Comparison of ENCODE assay signal across 17 cellular contexts in genomic region chr9:127104465-127105311, GRCh38. TPM values are rescaled to one million over a fixed set of nuclear protein-coding genes. Genes with fewer than 3 reads are reported as not detected.
DNase-seq lines count a peak whose midpoint lies in the region; ATAC-seq, FAIRE-seq and TF ChIP-seq lines count a peak whose summit lies in the region.
"Had no signal": no experiment of that assay in that cellular context is flagged by ENCODE, and none has a peak within 500 bp of the region (broad histone marks: within the 10 kb centered on the region; RNA-seq: fewer than 3 reads in every experiment).

No MANE protein-coding gene starts in this region.

- no peak overlapping the region for H3K4me3 Mint-ChIP-seq in GM23338
- no peak overlapping the region for H3K4me3 Mint-ChIP-seq in WTC11

- POLR2A ChIA-PET in WTC11 (lab: Charles Lee): interaction anchor here (1.1 kb wide), 1 partner anchor 18 kb away, joined by 3 read pairs; no protein-coding TSS in a partner anchor

- intact Hi-C loops in cardiac septum (cut with DNase I): no loop called here
- intact Hi-C loops in sigmoid colon (cut with DNase I): loop anchor here (5.0 kb wide), 2 partner anchors 82 to 83 kb away; no protein-coding TSS in a partner anchor
- intact Hi-C loops in kidney (cut with DNase I): no loop called here

- ATAC-seq in GM23338: no peak
- peak; percentile 47; the same call in 1 of the 2 replicates for ATAC-seq in WTC11
- ATAC-seq in HG03095 (IDR thresholded peaks at IDR 0.05; ENCODE audit: unreplicated experiment): no peak
- ATAC-seq: GM12878 had no signal

- H3K27ac ChIP-seq in GM23338 (ENCODE audit: low read depth): no peak overlapping the region
- peak overlapping the region in 3 of 4 donors; percentile 74 to 95 (median 87) for H3K27ac ChIP-seq in sigmoid colon
- no peak overlapping the region for H3K27ac ChIP-seq in kidney (ENCODE audit: low read depth in 2 of 2, low read length in 2 of 2)
- H3K27ac ChIP-seq: C4-2B, ovary, thoracic aorta had no signal

- no peak overlapping the region for H3K4me2 ChIP-seq in GM23338

- H3K9me3 ChIP-seq in sigmoid colon (no peaks in the 10 kb centered on the region), kidney (ENCODE audit: control insufficient read depth in 1 of 2, low read length in 2 of 2) (no peaks in the 10 kb centered on the region)
- H3K9me3 ChIP-seq: ovary, thoracic aorta had no signal

- WGBS in sigmoid colon, 2 donors: 96% methylated on average over 7 of the region's 7 CpGs

- H3K27ac Mint-ChIP-seq in GM23338 (no peak overlapping the region), WTC11 (no peak overlapping the region)

- no peak for TF ChIP-seq EP300 in sigmoid colon (IDR thresholded peaks at IDR 0.05)

- CTCF ChIA-PET in WTC11 (lab: Charles Lee): interaction anchor here (0.9 kb wide), 1 partner anchor 9 kb away, joined by 3 read pairs; no protein-coding TSS in a partner anchor

- H3K36me3 ChIP-seq in GM23338 (ENCODE audit: insufficient read depth): no peaks in the 10 kb centered on the region
- H3K36me3 ChIP-seq in sigmoid colon: peaks cover 0 to 41% (median 0%) of the 10 kb centered on the region in 4 donors
- no peaks in the 10 kb centered on the region for H3K36me3 ChIP-seq in kidney (ENCODE audit: control insufficient read depth in 1 of 2, insufficient read depth in 2 of 2, low read length in 2 of 2)
- H3K36me3 ChIP-seq: ovary, thoracic aorta had no signal

- DNase-seq in GM23338 (ENCODE audit: low spot score) (peak; percentile 16), WTC11 (ENCODE audit: low spot score) (no peak), cardiac septum (ENCODE audit: low spot score) (peak; percentile 85), sigmoid colon (no peak), kidney (no peak), NCI-H2196 treated with DMSO at 0.1 percent for 48 hours (lab: John Stamatoyannopoulos, UW; ENCODE audit: unreplicated experiment) (no peak)
- DNase-seq: activated effector memory CD4-positive, alpha-beta T cell treated with Interleukin-2 at 50 U/mL for 16 hours; EL; NCI-H345; OCI-M1; ovary had no signal

- H3K27me3 ChIP-seq in GM23338 (ENCODE audit: insufficient read depth) (no peaks in the 10 kb centered on the region), sigmoid colon (no peaks in the 10 kb centered on the region)
- H3K27me3 ChIP-seq: ovary had no signal

- H3K4me1 ChIP-seq in GM23338 (ENCODE audit: insufficient read depth) (no peaks in the 10 kb centered on the region), sigmoid colon (peaks cover 0 to 100% (median 94%) of the 10 kb centered on the region in 4 donors), kidney (ENCODE audit: control insufficient read depth in 1 of 2, insufficient read depth in 1 of 2, low read depth in 1 of 2, low read length in 2 of 2) (peaks cover 0 to 5% of the 10 kb centered on the region in 2 donors)

- TF ChIP-seq POLR2A in sigmoid colon (IDR thresholded peaks at IDR 0.05): no peak

- H3K4me1 Mint-ChIP-seq in GM23338 (no peaks in the 10 kb centered on the region; the same call in 1 of the 3 replicates), WTC11 (no peaks in the 10 kb centered on the region; the same call in 1 of the 2 replicates)

- H3K9me2 ChIP-seq in GM23338 (ENCODE audit: insufficient read depth): no peaks in the 10 kb centered on the region

- FAIRE-seq in kidney (lab: Jason Lieb, UNC): no peak
- FAIRE-seq: astrocyte, GM12878 had no signal

- no peak overlapping the region for H3K9ac ChIP-seq in kidney (ENCODE audit: low read length in 2 of 2)

- H3K36me3 Mint-ChIP-seq in GM23338 (ENCODE audit: low read depth) (peaks cover 7% of the 10 kb centered on the region; the same call in 2 of the 3 replicates), WTC11 (no peaks in the 10 kb centered on the region)

- H3K27me3 Mint-ChIP-seq in GM23338 (ENCODE audit: insufficient read depth, low read depth, poor library complexity) (no peaks in the 10 kb centered on the region), WTC11 (ENCODE audit: low read depth) (no peaks in the 10 kb centered on the region)

- H3F3A ChIP-seq in GM23338 (replicated peaks; ENCODE audit: low read depth): no peaks in the 10 kb centered on the region

- no peak for TF ChIP-seq CTCF in GM23338 (conservative IDR thresholded peaks at IDR 0.05; ENCODE audit: low read depth in 2 of 2)
- TF ChIP-seq CTCF in WTC11 (IDR thresholded peaks at IDR 0.05): no peak
- no peak for TF ChIP-seq CTCF in sigmoid colon (IDR thresholded peaks at IDR 0.05)
- no peak for TF ChIP-seq CTCF in kidney (IDR thresholded peaks at IDR 0.05; ENCODE audit: borderline replicate concordance, extremely low read depth, insufficient read depth)

- H3K79me2 ChIP-seq in GM23338 (replicated peaks; ENCODE audit: insufficient read depth): no peaks in the 10 kb centered on the region

- H3K4me3 ChIP-seq in GM23338: no peak overlapping the region
- no peak overlapping the region for H3K4me3 ChIP-seq in sigmoid colon
- no peak overlapping the region for H3K4me3 ChIP-seq in kidney (ENCODE audit: low read length in 2 of 2)
- H3K4me3 ChIP-seq: GM12878, ovary, thoracic aorta had no signal

- 0 out of 2 replicates have a peak, but pooled peaks cover 3% of the 10 kb centered on the region for H4K20me1 ChIP-seq in GM23338 (replicated peaks; ENCODE audit: insufficient read depth)

- no peak overlapping the region for H2AFZ ChIP-seq in GM23338

- H3K9me3 Mint-ChIP-seq in GM23338 (no peaks in the 10 kb centered on the region), WTC11 (no peaks in the 10 kb centered on the region)

TF ChIP-seq in GM23338, 12 proteins besides CTCF, POLR2A, EP300 and RAD21 (continues in another document):
- no peak for TF ChIP-seq ZNF114 (CRISPR knock-in tag; IDR thresholded peaks at IDR 0.05)
- TF ChIP-seq CREB1 (CRISPR knock-in tag; IDR thresholded peaks at IDR 0.05; ENCODE audit: low read depth): no peak
- TF ChIP-seq EZH2 (IDR thresholded peaks at IDR 0.05; ENCODE audit: low read depth, unreplicated experiment): no peak
- TF ChIP-seq POLR2AphosphoS5 (IDR thresholded peaks at IDR 0.05; ENCODE audit: low read depth): no peak
- no peak for TF ChIP-seq ZNF331 (CRISPR knock-in tag; IDR thresholded peaks at IDR 0.05; ENCODE audit: low read depth)

TF ChIP-seq in WTC11, 78 proteins besides CTCF, POLR2A, EP300 and RAD21:
- no peak for TF ChIP-seq NFATC4 (CRISPR knock-in tag; IDR thresholded peaks at IDR 0.05)
- TF ChIP-seq OVOL2 (CRISPR knock-in tag; IDR thresholded peaks at IDR 0.05; ENCODE audit: borderline replicate concordance): no peak
- TF ChIP-seq ZNF219 (CRISPR knock-in tag; IDR thresholded peaks at IDR 0.05; ENCODE audit: borderline replicate concordance): no peak
- no peak for TF ChIP-seq USF1 (CRISPR knock-in tag; IDR thresholded peaks at IDR 0.05)
- no peak for TF ChIP-seq ATF1 (CRISPR knock-in tag; IDR thresholded peaks at IDR 0.05)
- no peak for TF ChIP-seq E2F5 (CRISPR knock-in tag; IDR thresholded peaks at IDR 0.05)
- no peak for TF ChIP-seq ELF4 (CRISPR knock-in tag; IDR thresholded peaks at IDR 0.05; ENCODE audit: low read depth)

RNA-seq across cellular contexts. Expression of gene ANGPTL2, which starts 17.7 kb away (rescaled TPM):
- total RNA-seq in GM23338 (2014; rRNA removed; shearing (Covaris generic)): 5.2 and 7.1 TPM in 2 replicates
- 2.9 and 3.1 TPM in 2 replicates for polyA plus RNA-seq in GM23338 (2016; fragmentation: Nextera tagmentation; extraction: Ambion mirVana)
- 4.5 to 6.7 TPM (median 6.3 TPM) in 3 replicates for total RNA-seq in WTC11 (2021)
- total RNA-seq in cardiac septum: 41.4 TPM
- total RNA-seq in sigmoid colon: 100 to 1,000 TPM in 1 of 4 donors, 10 to 100 TPM in 3; 50.5 to 112 (median 78.8) TPM
- 10 to 100 TPM in 1 of 3 donors, 1 to 10 TPM in 1, under 1 TPM in 1; 0.69 to 14.7 (median 9.6) TPM for polyA plus RNA-seq in sigmoid colon
- total RNA-seq in kidney: 12.4 TPM
- 4.3 TPM for polyA plus RNA-seq in kidney (ENCODE audit: insufficient read depth, low read depth, low replicate concordance)
- total RNA-seq: activated CD8-positive, alpha-beta memory T cell treated with anti-CD3 and anti-CD28 coated beads for 36 hours had no signal

Comparison
In these comparisons a context has a peak if more than half of its experiments do, and no peak if none do; other contexts are left out.
1. DNase-seq: peak in GM23338 (single experiment) and cardiac septum (single experiment); none in WTC11 (single experiment), sigmoid colon (single experiment), kidney (single experiment) and NCI-H2196 treated with DMSO at 0.1 percent for 48 hours (single experiment).
2. H3K27ac ChIP-seq: peak in sigmoid colon (3 of 4); none in GM23338 (single experiment) and kidney (0 of 2).